In the genomic region with DNA sequence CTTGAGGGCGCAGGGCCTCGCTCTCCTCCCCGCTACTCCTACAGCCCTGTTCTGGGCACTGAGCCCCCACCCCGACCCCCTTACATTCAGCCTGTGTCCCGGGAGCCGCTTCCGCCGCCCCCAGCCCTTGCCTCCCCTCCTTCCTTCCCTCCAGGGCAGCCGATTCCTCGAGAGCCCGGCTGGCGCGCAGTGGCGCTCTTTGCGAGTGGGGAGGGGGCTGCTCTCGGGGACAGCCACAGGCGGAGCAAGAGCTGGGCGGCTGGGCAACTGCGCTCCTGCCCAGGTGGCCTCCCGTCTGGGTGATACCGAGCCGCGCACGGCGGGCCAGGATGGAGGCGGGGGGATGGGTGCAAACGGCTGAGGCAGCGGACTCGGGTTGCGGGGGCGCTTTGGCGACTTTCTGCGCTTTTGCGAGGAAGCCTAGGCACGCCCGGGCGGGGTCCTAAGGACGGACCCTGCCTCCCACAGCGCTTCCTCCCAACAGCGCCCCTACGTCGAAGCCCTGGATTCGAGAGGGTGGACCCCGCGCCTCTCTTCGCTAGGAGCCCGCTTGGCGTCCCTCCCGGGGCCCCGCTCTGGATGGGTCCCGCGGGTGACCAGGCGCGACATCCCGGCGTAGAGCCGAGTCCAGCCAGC, we compare ENCODE assay signal across 1 cellular context.
A peak's percentile ranks its signal among the peaks of the same experiment; 100 is the strongest.
TF ChIP-seq lines count a peak whose summit lies in the region.

No MANE protein-coding gene starts in this region.

TF ChIP-seq in HepG2, 621 proteins besides CTCF, POLR2A, EP300 and RAD21 (continued from another document and continues in another):
- TF ChIP-seq, protein P1, sequence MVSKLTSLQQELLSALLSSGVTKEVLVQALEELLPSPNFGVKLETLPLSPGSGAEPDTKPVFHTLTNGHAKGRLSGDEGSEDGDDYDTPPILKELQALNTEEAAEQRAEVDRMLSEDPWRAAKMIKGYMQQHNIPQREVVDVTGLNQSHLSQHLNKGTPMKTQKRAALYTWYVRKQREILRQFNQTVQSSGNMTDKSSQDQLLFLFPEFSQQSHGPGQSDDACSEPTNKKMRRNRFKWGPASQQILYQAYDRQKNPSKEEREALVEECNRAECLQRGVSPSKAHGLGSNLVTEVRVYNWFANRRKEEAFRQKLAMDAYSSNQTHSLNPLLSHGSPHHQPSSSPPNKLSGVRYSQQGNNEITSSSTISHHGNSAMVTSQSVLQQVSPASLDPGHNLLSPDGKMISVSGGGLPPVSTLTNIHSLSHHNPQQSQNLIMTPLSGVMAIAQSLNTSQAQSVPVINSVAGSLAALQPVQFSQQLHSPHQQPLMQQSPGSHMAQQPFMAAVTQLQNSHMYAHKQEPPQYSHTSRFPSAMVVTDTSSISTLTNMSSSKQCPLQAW (CRISPR knock-in tag; IDR thresholded peaks at IDR 0.05) = peak; percentile 41; the same call in 1 of the 2 replicates
- TF ChIP-seq ZNF777 (CRISPR knock-in tag; IDR thresholded peaks at IDR 0.05) (peak; percentile 77), SP2 (CRISPR knock-in tag; IDR thresholded peaks at IDR 0.05) (peak; percentile 24; the same call in 1 of the 2 replicates), ZBTB44 (CRISPR knock-in tag; IDR thresholded peaks at IDR 0.05) (no peak), ZNF292 (CRISPR knock-in tag; IDR thresholded peaks at IDR 0.05; ENCODE audit: borderline replicate concordance, low read depth) (peak; percentile 38; the same call in 1 of the 2 replicates), RBFOX2 (IDR thresholded peaks at IDR 0.05; ENCODE audit: low read depth, low read length) (peak; percentile 45; the same call in 1 of the 2 replicates), ZNF619 (CRISPR knock-in tag; IDR thresholded peaks at IDR 0.05) (0 out of 2 replicates have a peak, but pooled peaks have one; percentile 19), ZNF567 (CRISPR knock-in tag; IDR thresholded peaks at IDR 0.05; ENCODE audit: borderline replicate concordance) (0 out of 2 replicates have a peak, but pooled peaks have one; percentile 79), PAWR (CRISPR knock-in tag; IDR thresholded peaks at IDR 0.05; ENCODE audit: borderline replicate concordance) (no peak), BCL6 (CRISPR knock-in tag; IDR thresholded peaks at IDR 0.05) (peak; percentile 97), ZSCAN9 (CRISPR knock-in tag; IDR thresholded peaks at IDR 0.05; ENCODE audit: borderline replicate concordance) (no peak), TAF15 (IDR thresholded peaks at IDR 0.05; ENCODE audit: low read depth, low read length, poor library complexity, severe bottlenecking) (peak; percentile 8), ARNT2 (CRISPR knock-in tag; IDR thresholded peaks at IDR 0.05; ENCODE audit: low read depth) (0 out of 2 replicates have a peak, but pooled peaks have one; percentile 58), ZNF709 (CRISPR knock-in tag; IDR thresholded peaks at IDR 0.05) (peak; percentile 51; the same call in 1 of the 2 replicates), CBFB (CRISPR knock-in tag; IDR thresholded peaks at IDR 0.05) (no peak), ZUFSP (CRISPR knock-in tag; IDR thresholded peaks at IDR 0.05; ENCODE audit: borderline replicate concordance) (no peak), ASH2L (IDR thresholded peaks at IDR 0.05; ENCODE audit: insufficient read length, low read depth, low read length) (peak; percentile 10), DMAP1 (CRISPR knock-in tag; IDR thresholded peaks at IDR 0.05) (peak; percentile 10; the same call in 1 of the 2 replicates), RFXAP (CRISPR knock-in tag; IDR thresholded peaks at IDR 0.05; ENCODE audit: borderline replicate concordance) (0 out of 2 replicates have a peak, but pooled peaks have one; percentile 17), YEATS4 (CRISPR knock-in tag; IDR thresholded peaks at IDR 0.05; ENCODE audit: borderline replicate concordance) (0 out of 2 replicates have a peak, but pooled peaks have one; percentile 29), MTA1 (CRISPR knock-in tag; IDR thresholded peaks at IDR 0.05; ENCODE audit: borderline replicate concordance) (peak; percentile 23; the same call in 1 of the 2 replicates), ZNF224 (CRISPR knock-in tag; IDR thresholded peaks at IDR 0.05) (no peak), POGZ (CRISPR knock-in tag; IDR thresholded peaks at IDR 0.05) (no peak), HMGXB4 (CRISPR knock-in tag; IDR thresholded peaks at IDR 0.05; ENCODE audit: borderline replicate concordance in 1 of 2, low read depth in 1 of 2) (peak in 1 of 2 experiments; percentile 74; a peak in 2 of 4 replicates), MTERF4 (CRISPR knock-in tag; IDR thresholded peaks at IDR 0.05) (no peak; the same call in 1 of the 2 replicates), BATF2 (CRISPR knock-in tag; IDR thresholded peaks at IDR 0.05) (no peak), MAF1 (CRISPR knock-in tag; IDR thresholded peaks at IDR 0.05; ENCODE audit: borderline replicate concordance) (peak; percentile 62; the same call in 1 of the 2 replicates), ZBTB7A (CRISPR knock-in tag; IDR thresholded peaks at IDR 0.05) (peak; percentile 70; the same call in 1 of the 2 replicates), MYPOP (CRISPR knock-in tag; IDR thresholded peaks at IDR 0.05) (peak; percentile 52; the same call in 1 of the 2 replicates), THRA (CRISPR knock-in tag; IDR thresholded peaks at IDR 0.05; ENCODE audit: borderline replicate concordance) (no peak), NCOA1 (CRISPR knock-in tag; IDR thresholded peaks at IDR 0.05) (no peak), PHF21A (CRISPR knock-in tag; IDR thresholded peaks at IDR 0.05) (peak; percentile 57; the same call in 1 of the 2 replicates)
- TF ChIP-seq, protein P2, sequence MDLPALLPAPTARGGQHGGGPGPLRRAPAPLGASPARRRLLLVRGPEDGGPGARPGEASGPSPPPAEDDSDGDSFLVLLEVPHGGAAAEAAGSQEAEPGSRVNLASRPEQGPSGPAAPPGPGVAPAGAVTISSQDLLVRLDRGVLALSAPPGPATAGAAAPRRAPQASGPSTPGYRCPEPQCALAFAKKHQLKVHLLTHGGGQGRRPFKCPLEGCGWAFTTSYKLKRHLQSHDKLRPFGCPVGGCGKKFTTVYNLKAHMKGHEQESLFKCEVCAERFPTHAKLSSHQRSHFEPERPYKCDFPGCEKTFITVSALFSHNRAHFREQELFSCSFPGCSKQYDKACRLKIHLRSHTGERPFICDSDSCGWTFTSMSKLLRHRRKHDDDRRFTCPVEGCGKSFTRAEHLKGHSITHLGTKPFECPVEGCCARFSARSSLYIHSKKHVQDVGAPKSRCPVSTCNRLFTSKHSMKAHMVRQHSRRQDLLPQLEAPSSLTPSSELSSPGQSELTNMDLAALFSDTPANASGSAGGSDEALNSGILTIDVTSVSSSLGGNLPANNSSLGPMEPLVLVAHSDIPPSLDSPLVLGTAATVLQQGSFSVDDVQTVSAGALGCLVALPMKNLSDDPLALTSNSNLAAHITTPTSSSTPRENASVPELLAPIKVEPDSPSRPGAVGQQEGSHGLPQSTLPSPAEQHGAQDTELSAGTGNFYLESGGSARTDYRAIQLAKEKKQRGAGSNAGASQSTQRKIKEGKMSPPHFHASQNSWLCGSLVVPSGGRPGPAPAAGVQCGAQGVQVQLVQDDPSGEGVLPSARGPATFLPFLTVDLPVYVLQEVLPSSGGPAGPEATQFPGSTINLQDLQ (CRISPR knock-in tag; IDR thresholded peaks at IDR 0.05) = 0 out of 2 replicates have a peak, but pooled peaks have one; percentile 53
- TF ChIP-seq, protein P3, sequence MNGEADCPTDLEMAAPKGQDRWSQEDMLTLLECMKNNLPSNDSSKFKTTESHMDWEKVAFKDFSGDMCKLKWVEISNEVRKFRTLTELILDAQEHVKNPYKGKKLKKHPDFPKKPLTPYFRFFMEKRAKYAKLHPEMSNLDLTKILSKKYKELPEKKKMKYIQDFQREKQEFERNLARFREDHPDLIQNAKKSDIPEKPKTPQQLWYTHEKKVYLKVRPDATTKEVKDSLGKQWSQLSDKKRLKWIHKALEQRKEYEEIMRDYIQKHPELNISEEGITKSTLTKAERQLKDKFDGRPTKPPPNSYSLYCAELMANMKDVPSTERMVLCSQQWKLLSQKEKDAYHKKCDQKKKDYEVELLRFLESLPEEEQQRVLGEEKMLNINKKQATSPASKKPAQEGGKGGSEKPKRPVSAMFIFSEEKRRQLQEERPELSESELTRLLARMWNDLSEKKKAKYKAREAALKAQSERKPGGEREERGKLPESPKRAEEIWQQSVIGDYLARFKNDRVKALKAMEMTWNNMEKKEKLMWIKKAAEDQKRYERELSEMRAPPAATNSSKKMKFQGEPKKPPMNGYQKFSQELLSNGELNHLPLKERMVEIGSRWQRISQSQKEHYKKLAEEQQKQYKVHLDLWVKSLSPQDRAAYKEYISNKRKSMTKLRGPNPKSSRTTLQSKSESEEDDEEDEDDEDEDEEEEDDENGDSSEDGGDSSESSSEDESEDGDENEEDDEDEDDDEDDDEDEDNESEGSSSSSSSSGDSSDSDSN (CRISPR knock-in tag; IDR thresholded peaks at IDR 0.05) = peak; percentile 23; the same call in 1 of the 2 replicates
- TF ChIP-seq, protein P4, sequence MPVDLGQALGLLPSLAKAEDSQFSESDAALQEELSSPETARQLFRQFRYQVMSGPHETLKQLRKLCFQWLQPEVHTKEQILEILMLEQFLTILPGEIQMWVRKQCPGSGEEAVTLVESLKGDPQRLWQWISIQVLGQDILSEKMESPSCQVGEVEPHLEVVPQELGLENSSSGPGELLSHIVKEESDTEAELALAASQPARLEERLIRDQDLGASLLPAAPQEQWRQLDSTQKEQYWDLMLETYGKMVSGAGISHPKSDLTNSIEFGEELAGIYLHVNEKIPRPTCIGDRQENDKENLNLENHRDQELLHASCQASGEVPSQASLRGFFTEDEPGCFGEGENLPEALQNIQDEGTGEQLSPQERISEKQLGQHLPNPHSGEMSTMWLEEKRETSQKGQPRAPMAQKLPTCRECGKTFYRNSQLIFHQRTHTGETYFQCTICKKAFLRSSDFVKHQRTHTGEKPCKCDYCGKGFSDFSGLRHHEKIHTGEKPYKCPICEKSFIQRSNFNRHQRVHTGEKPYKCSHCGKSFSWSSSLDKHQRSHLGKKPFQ (CRISPR knock-in tag; IDR thresholded peaks at IDR 0.05; ENCODE audit: insufficient replicate concordance) = peak; percentile 49
